ENCODE assay signal across 8 cellular contexts in genomic region chr2:96321230-96322103, GRCh38. TPM values are rescaled to one million over a fixed set of nuclear protein-coding genes. Genes with fewer than 3 reads are reported as not detected.
A peak's percentile ranks its signal among the peaks of the same experiment; 100 is the strongest.
DNase-seq lines count a peak whose midpoint lies in the region; ATAC-seq and TF ChIP-seq lines count a peak whose summit lies in the region.

No MANE protein-coding gene starts in this region.

- ATAC-seq in GM18508 (IDR thresholded peaks at IDR 0.05; ENCODE audit: insufficient read depth, unreplicated experiment) (peak; percentile 32), HG03025 (IDR thresholded peaks at IDR 0.05; ENCODE audit: low FRiP score, unreplicated experiment) (peak; percentile 47)

- intact Hi-C loops in testis (cut with DNase I; ENCODE audit: low total_unique reads), result no loop called here

- TF ChIP-seq CTCF in neural crest cell (conservative IDR thresholded peaks at IDR 0.05) (no peak), testis (IDR thresholded peaks at IDR 0.05) (no peak)

- peak; percentile 87 for DNase-seq in ACHN
- peak; percentile 81 to 94 for DNase-seq in NCI-H526 (lab: John Stamatoyannopoulos, UW)
- peak; percentile 69 to 78 for DNase-seq in activated CD8-positive, alpha-beta memory T cell treated with anti-CD3 and anti-CD28 coated beads for 4 hours (ENCODE audit: low read depth in 2 of 2)
- DNase-seq in neural crest cell (ENCODE audit: low read depth, low spot score), result peak; percentile 52
- DNase-seq in testis, result peak; percentile 43

- H3K9me3 ChIP-seq in esophagus (ENCODE audit: control insufficient read depth in 2 of 2, insufficient read depth in 1 of 2, low read depth in 1 of 2, low read length in 1 of 2), result no peaks in the 10 kb centered on the region
- H3K9me3 ChIP-seq in testis, result no peaks in the 10 kb centered on the region

- no peaks in the 10 kb centered on the region for H3K36me3 ChIP-seq in esophagus (ENCODE audit: control insufficient read depth in 2 of 2, insufficient read depth in 2 of 2, low read length in 1 of 2)
- H3K36me3 ChIP-seq in testis (ENCODE audit: low read depth, missing control alignments), result no peaks in the 10 kb centered on the region

- H3K27ac ChIP-seq in esophagus (ENCODE audit: low read depth in 2 of 2, low read length in 1 of 2), result peak overlapping the region; percentile 1 to 46
- H3K27ac ChIP-seq in testis, result peak overlapping the region in 1 of 2 donors; percentile 33

- no peak for TF ChIP-seq POLR2A in testis (IDR thresholded peaks at IDR 0.05)

- H3K36me3 Mint-ChIP-seq in neural crest cell (ENCODE audit: low read depth), result peaks cover 3% of the 10 kb centered on the region

- WGBS in esophagus, 2 donors, result 0 to 1% methylated on average over 67 to 81 of the region's 81 CpGs
- WGBS in testis, 2 donors, result 0 to 1% methylated on average over 62 to 81 of the region's 81 CpGs

- peak overlapping the region; percentile 44 to 60 for H3K4me3 ChIP-seq in esophagus (ENCODE audit: low read depth in 1 of 2, low read length in 2 of 2)
- peak overlapping the region; percentile 47 to 68 for H3K4me3 ChIP-seq in testis

- no peaks in the 10 kb centered on the region for H3K27me3 ChIP-seq in esophagus (ENCODE audit: control insufficient read depth in 1 of 2, insufficient read depth in 2 of 2, low read length in 2 of 2)
- no peaks in the 10 kb centered on the region for H3K27me3 ChIP-seq in testis

- H3K27ac Mint-ChIP-seq in neural crest cell (ENCODE audit: unreplicated experiment), result peak overlapping the region; percentile 57

- H3K4me1 Mint-ChIP-seq in neural crest cell, result peaks cover 45% of the 10 kb centered on the region

- in situ Hi-C loops in ACHN (cut with HindIII; ENCODE audit: low pct_ligation_motif_present, low pct_unique_long_range_greater_than_20kb, low sequenced_read_pairs), result no loop called here

- H3K27me3 Mint-ChIP-seq in neural crest cell (ENCODE audit: low read depth), result peaks cover 48% of the 10 kb centered on the region

- H3K4me3 Mint-ChIP-seq in neural crest cell, result peak overlapping the region; percentile 87

- peaks cover 2 to 6% of the 10 kb centered on the region in 2 donors for H3K4me1 ChIP-seq in esophagus (ENCODE audit: control insufficient read depth in 2 of 2, insufficient read depth in 2 of 2, low read length in 1 of 2)
- H3K4me1 ChIP-seq in testis, result peaks cover 12% of the 10 kb centered on the region

- no peaks in the 10 kb centered on the region for H3K9me3 Mint-ChIP-seq in neural crest cell

RNA-seq across cellular contexts. Expression of gene ITPRIPL1, which starts 3.6 kb away (rescaled TPM):
- polyA plus RNA-seq in esophagus (1 to 10 TPM in 1 of 2 donors, under 1 TPM in 1; 0.84 to 1.4 TPM), testis (ENCODE audit: insufficient read depth, low read depth, low replicate concordance) (57.9 TPM)
- total RNA-seq in neural crest cell (24.2 and 25.6 TPM in 2 replicates), testis (10 to 100 TPM; 14.0 to 32.0 TPM)

RNA-seq across cellular contexts. Expression of gene NCAPH, which starts 14.1 kb away (rescaled TPM):
- 1 to 10 TPM; 3.9 to 9.9 TPM for polyA plus RNA-seq in esophagus
- 78.8 and 80.9 TPM in 2 replicates for total RNA-seq in neural crest cell
- total RNA-seq in testis, result 10 to 100 TPM; 29.6 to 41.7 TPM
- polyA plus RNA-seq in testis (ENCODE audit: insufficient read depth, low read depth, low replicate concordance), result 81.3 TPM

RNA-seq across cellular contexts. Expression of gene SNRNP200, which starts 16.1 kb away (rescaled TPM):
- polyA plus RNA-seq in esophagus, result 10 to 100 TPM; 52.5 to 65.6 TPM
- 248 and 250 TPM in 2 replicates for total RNA-seq in neural crest cell
- 100 to 1,000 TPM; 165 to 202 TPM for total RNA-seq in testis
- 181 TPM for polyA plus RNA-seq in testis (ENCODE audit: insufficient read depth, low read depth, low replicate concordance)

RNA-seq across cellular contexts. Expression of gene CIAO1, which starts 55.4 kb away (rescaled TPM):
- polyA plus RNA-seq in esophagus, result 10 to 100 TPM; 25.3 to 38.7 TPM
- total RNA-seq in neural crest cell, result 89.8 and 91.1 TPM in 2 replicates
- total RNA-seq in testis, result 100 to 1,000 TPM; 154 to 164 TPM
- polyA plus RNA-seq in testis (ENCODE audit: insufficient read depth, low read depth, low replicate concordance), result 56.8 TPM

RNA-seq across cellular contexts. Expression of gene TMEM127, which starts 55.7 kb away (rescaled TPM):
- polyA plus RNA-seq in esophagus (10 to 100 TPM; 25.8 to 29.3 TPM), testis (ENCODE audit: insufficient read depth, low read depth, low replicate concordance) (29.2 TPM)
- total RNA-seq in neural crest cell (28.8 and 30.6 TPM in 2 replicates), testis (10 to 100 TPM; 25.0 to 32.1 TPM)
